In genomic region chr5:142816577-142816976, GRCh38 we compare ENCODE assay signal across 10 cellular contexts. TPM values are rescaled to one million over a fixed set of nuclear protein-coding genes. Genes with fewer than 3 reads are reported as not detected.
A peak's percentile ranks its signal among the peaks of the same experiment; 100 is the strongest.
DNase-seq lines count a peak whose midpoint lies in the region; ATAC-seq and TF ChIP-seq lines count a peak whose summit lies in the region.
"Had no signal": no experiment of that assay in that cellular context is flagged by ENCODE, and none has a peak within 500 bp of the region (broad histone marks: within the 10 kb centered on the region; RNA-seq: fewer than 3 reads in every experiment).

No MANE protein-coding gene starts in this region.

- H3K27me3 ChIP-seq in PC-9 (ENCODE audit: insufficient read depth, low read depth) (no peaks in the 10 kb centered on the region), psoas muscle (ENCODE audit: insufficient read depth in 3 of 3, low read length in 2 of 3) (no peaks in the 10 kb centered on the region)
- H3K27me3 ChIP-seq: spleen had no signal

- no peaks in the 10 kb centered on the region for H3K9me2 ChIP-seq in PC-9 (ENCODE audit: insufficient read depth)

- BruUV-seq in PC-9 (replicated peaks; lab: Mats Ljungman, UMichigan): no TSS peak

- no peak overlapping the region for H3K27ac ChIP-seq in PC-9
- no peak overlapping the region for H3K27ac ChIP-seq in psoas muscle
- no peak overlapping the region for H3K27ac ChIP-seq in RWPE1

- H3K4me1 ChIP-seq in PC-9 (replicated peaks; ENCODE audit: insufficient read depth): peaks cover 62% of the 10 kb centered on the region
- H3K4me1 ChIP-seq in psoas muscle: peaks cover 57% of the 10 kb centered on the region

- H3K4me2 ChIP-seq in PC-9: 0 out of 2 replicates have a peak overlapping the region, but pooled peaks have one; percentile 32

- peaks cover 37% of the 10 kb centered on the region for H3F3A ChIP-seq in PC-9 (ENCODE audit: insufficient read depth, low read depth)

- peaks cover 28% of the 10 kb centered on the region; the same call in 1 of the 2 replicates for H3K79me2 ChIP-seq in PC-9 (ENCODE audit: low read depth)

- ATAC-seq in psoas muscle (peak; percentile 19 to 66 (median 36)), GM19035 (IDR thresholded peaks at IDR 0.05; ENCODE audit: unreplicated experiment) (no peak)

- no peaks in the 10 kb centered on the region for H3K9me3 ChIP-seq in PC-9 (ENCODE audit: insufficient read depth, low read depth)
- no peaks in the 10 kb centered on the region for H3K9me3 ChIP-seq in psoas muscle
- H3K9me3 ChIP-seq: spleen had no signal

- CTCF ChIA-PET in PC-9 (lab: Charles Lee) (interaction anchor here (0.7 kb wide), 1 partner anchor 215 kb away, joined by 3 read pairs; no protein-coding TSS in a partner anchor), RWPE1 (lab: Yijun Ruan, JAX) (no interaction called here)

- H3K36me3 ChIP-seq in PC-9 (ENCODE audit: low read depth): no peaks in the 10 kb centered on the region
- H3K36me3 ChIP-seq in psoas muscle (ENCODE audit: insufficient read depth in 1 of 2, low read depth in 1 of 2): no peaks in the 10 kb centered on the region
- H3K36me3 ChIP-seq: spleen had no signal

- H3K4me3 ChIP-seq in PC-9 (no peak overlapping the region), epithelial cell of esophagus (ENCODE audit: low read length) (no peak overlapping the region), psoas muscle (no peak overlapping the region)
- H3K4me3 ChIP-seq: spleen had no signal

- no peak for TF ChIP-seq CTCF in PC-9 (conservative IDR thresholded peaks at IDR 0.05)
- no peak for TF ChIP-seq CTCF in epithelial cell of esophagus (IDR thresholded peaks at IDR 0.05; ENCODE audit: insufficient read depth, low read depth, low read length, missing control alignments)
- no peak for TF ChIP-seq CTCF in psoas muscle (IDR thresholded peaks at IDR 0.05)
- no peak for TF ChIP-seq CTCF in RWPE1 (conservative IDR thresholded peaks at IDR 0.05; ENCODE audit: low read depth)

- no peaks in the 10 kb centered on the region for H4K20me1 ChIP-seq in PC-9 (ENCODE audit: insufficient read depth)

- in situ Hi-C loops in G401 (cut with HindIII; ENCODE audit: low sequenced_read_pairs): no loop called here

- POLR2A ChIA-PET in PC-9 (lab: Charles Lee; ENCODE audit: unreplicated experiment) (interaction anchor here (0.6 kb wide), 1 partner anchor 292 kb away, joined by 3 read pairs; no protein-coding TSS in a partner anchor), RWPE1 (lab: Yijun Ruan, JAX; ENCODE audit: low non-redundant PET) (no interaction called here)

- WGBS in psoas muscle, 3 donors: 79 to 91% (median 89%) methylated on average over 3 of the region's 3 CpGs

- intact Hi-C loops in PC-9 (cut with micrococcal nuclease; ENCODE audit: unreplicated experiment) (no loop called here), psoas muscle (cut with DNase I) (loop anchor here (5.0 kb wide), 3 partner anchors 34 to 51 kb away; partner anchors contain the start of gene ARHGAP26 (in 1 of the 2))

- DNase-seq in G401 (ENCODE audit: low spot score): peak; percentile 85
- DNase-seq in PC-9: peak; percentile 45 to 51
- DNase-seq in epithelial cell of esophagus (ENCODE audit: low read depth): peak; percentile 40
- DNase-seq in psoas muscle: peak; percentile 48 to 64
- no peak for DNase-seq in stimulated activated CD4-positive, alpha-beta T cell treated with anti-CD3 and anti-CD28 coated beads, Interleukin-15, amount 100 ng/mL, for 24 hours
- no peak for DNase-seq in RWPE1 (ENCODE audit: low spot score)
- DNase-seq in hepatic stellate cell (ENCODE audit: low spot score): no peak
- DNase-seq: KG1, spleen had no signal

- H2AFZ ChIP-seq in PC-9: no peak overlapping the region

RNA-seq across cellular contexts. Expression of gene ARHGAP26, which starts 46.4 kb away (rescaled TPM):
- not detected in 2 replicates for total RNA-seq in G401 (2014; rRNA removed; shearing (Covaris generic))
- 23.0 and 29.7 TPM in 2 replicates for total RNA-seq in PC-9 (2021)
- 10 to 100 TPM; 12.0 to 28.7 (median 13.1) TPM for total RNA-seq in psoas muscle
- 1 to 10 TPM; 2.5 to 6.8 (median 4.3) TPM for polyA plus RNA-seq in psoas muscle

Comparison
In these comparisons a context has a peak if more than half of its experiments do, and no peak if none do; other contexts are left out.
1. DNase-seq: peak in G401 (single experiment), PC-9 (2 of 2), epithelial cell of esophagus (single experiment) and psoas muscle (2 of 2); none in stimulated activated CD4-positive, alpha-beta T cell treated with anti-CD3 and anti-CD28 coated beads, Interleukin-15, amount 100 ng/mL, for 24 hours (single experiment), RWPE1 (single experiment) and hepatic stellate cell (single experiment).
2. RNA of gene ARHGAP26, which starts 46.4 kb away (total RNA-seq): 23.0 to 29.7 TPM in PC-9 and 12.0 to 28.7 TPM in psoas muscle; not detected in G401; every median in the first group is over 10 times any median in the second.